In the genomic region with DNA sequence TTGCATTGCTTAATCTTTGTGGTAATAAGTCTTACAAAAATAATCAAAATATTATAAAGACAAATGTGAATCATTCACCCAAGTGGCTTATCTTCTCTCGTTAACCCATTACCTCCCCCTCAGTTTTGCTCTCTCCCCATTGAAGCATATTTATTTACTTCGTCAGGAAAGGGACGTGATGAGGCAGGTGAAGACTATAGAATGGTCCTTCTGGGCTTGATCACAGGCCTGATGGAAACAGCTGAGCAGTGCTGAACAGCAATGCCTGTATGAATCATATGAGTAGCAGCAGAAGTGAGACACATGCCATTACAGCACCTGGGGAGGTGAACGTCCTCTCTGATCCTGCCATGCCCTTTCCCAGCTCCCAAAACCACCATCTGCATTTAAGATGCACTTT, we compare ENCODE assay signal across 23 cellular contexts.
"Had no signal": no experiment of that assay in that cellular context is flagged by ENCODE, and none has a peak within 500 bp of the region (broad histone marks: within the 10 kb centered on the region; RNA-seq: fewer than 3 reads in every experiment).

No MANE protein-coding gene starts in this region.

- H3K27me3 ChIP-seq: adrenal gland, esophagus muscularis mucosa, testis, transverse colon had no signal

- H3K36me3 Mint-ChIP-seq: activated naive CD8-positive, alpha-beta T cell treated with anti-CD3 and anti-CD28 coated beads for 36 hours; brain; T-cell had no signal

- H3K4me3 ChIP-seq: adrenal gland, esophagus muscularis mucosa, left ventricle myocardium inferior, lung, mucosa of descending colon, testis, transverse colon had no signal

- H3K4me1 ChIP-seq: adrenal gland, testis, transverse colon had no signal

- DNase-seq: activated CD4-positive, alpha-beta T cell treated with anti-CD3 and anti-CD28 coated beads for 48 hours; activated CD4-positive, alpha-beta T cell treated with anti-CD3 and anti-CD28 coated beads, Interleukin-2, amount 50 U/mL, for 48 hours; activated CD4-positive, CD25-positive, alpha-beta regulatory T cell; activated CD8-positive, alpha-beta memory T cell treated with anti-CD3 and anti-CD28 coated beads for 24 hours; activated effector memory CD4-positive, alpha-beta T cell treated with Interleukin-2 at 50 U/mL for 16 hours; activated naive CD4-positive, alpha-beta T cell treated with Interleukin-2 at 50 U/mL for 16 hours; activated naive CD8-positive, alpha-beta T cell treated with anti-CD3 and anti-CD28 coated beads for 36 hours; aorta; central memory CD4-positive, alpha-beta T cell; glutamatergic neuron; left ventricle myocardium inferior; mucosa of descending colon; nucleus accumbens; right cardiac atrium; stimulated activated CD4-positive, alpha-beta T cell treated with anti-CD3 and anti-CD28 coated beads, Interleukin-2, amount 100 ng/mL, for 48 hours; stimulated activated naive CD4-positive, alpha-beta T cell treated with Interleukin-2 at 50 U/mL for 16 hours; T-cell; testis; transverse colon had no signal

- H3K4me3 Mint-ChIP-seq: activated naive CD8-positive, alpha-beta T cell treated with anti-CD3 and anti-CD28 coated beads for 36 hours; brain; T-cell had no signal

- H3K4me1 Mint-ChIP-seq: activated naive CD8-positive, alpha-beta T cell treated with anti-CD3 and anti-CD28 coated beads for 36 hours; T-cell had no signal

- H3K27ac ChIP-seq: adrenal gland, testis, transverse colon had no signal

- H3K27ac Mint-ChIP-seq: activated naive CD8-positive, alpha-beta T cell treated with anti-CD3 and anti-CD28 coated beads for 36 hours; T-cell had no signal

- ATAC-seq: mucosa of descending colon, right cardiac atrium, T-cell had no signal

- H3K9me3 ChIP-seq: adrenal gland, esophagus muscularis mucosa, mucosa of descending colon, testis, transverse colon had no signal

- H3K36me3 ChIP-seq: adrenal gland, esophagus muscularis mucosa, left ventricle myocardium inferior, transverse colon had no signal
